Comparison of ENCODE assay signal across 1 cellular context in the genomic region with DNA sequence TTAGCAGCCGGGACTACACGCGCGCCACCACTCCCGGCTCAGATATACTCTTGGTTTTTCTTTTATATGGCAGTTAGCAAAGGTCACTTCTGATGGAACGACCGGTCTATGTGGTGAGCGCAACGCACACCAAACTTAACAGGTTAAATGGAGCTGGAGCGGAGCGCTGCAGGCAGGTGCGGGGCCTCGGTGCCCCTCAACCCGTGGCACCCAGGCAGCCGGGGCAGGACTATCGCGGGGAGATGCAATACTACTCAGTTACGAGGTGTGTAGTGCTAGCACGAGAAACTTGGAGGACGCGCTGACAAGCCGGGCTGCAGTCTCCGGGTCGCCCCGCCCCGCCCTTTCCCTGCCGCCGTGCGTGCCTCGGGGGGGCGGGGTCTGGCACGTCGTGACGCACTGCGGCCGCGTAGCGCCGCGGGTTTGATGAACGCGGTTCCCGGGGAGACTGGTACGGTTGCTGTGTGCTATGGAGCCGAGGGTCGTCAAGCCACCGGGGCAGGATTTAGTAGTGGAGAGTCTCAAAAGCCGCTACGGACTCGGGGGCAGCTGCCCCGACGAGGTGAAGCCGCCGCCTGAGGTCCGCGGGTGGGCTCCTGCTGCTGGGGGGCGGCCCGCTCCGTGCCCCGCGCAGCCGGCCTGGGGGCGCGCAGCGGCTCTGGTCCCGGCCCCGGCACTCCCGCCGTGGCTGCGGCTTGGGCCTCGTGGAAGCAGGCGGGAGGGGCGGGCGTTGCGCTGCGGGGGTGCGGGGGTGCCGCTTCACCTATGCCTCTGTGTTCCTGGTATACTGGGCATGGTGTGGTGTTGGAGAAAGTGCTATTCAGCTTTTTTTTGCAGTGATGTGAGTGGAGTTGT.
TF ChIP-seq lines count a peak whose summit lies in the region.

A gene with protein sequence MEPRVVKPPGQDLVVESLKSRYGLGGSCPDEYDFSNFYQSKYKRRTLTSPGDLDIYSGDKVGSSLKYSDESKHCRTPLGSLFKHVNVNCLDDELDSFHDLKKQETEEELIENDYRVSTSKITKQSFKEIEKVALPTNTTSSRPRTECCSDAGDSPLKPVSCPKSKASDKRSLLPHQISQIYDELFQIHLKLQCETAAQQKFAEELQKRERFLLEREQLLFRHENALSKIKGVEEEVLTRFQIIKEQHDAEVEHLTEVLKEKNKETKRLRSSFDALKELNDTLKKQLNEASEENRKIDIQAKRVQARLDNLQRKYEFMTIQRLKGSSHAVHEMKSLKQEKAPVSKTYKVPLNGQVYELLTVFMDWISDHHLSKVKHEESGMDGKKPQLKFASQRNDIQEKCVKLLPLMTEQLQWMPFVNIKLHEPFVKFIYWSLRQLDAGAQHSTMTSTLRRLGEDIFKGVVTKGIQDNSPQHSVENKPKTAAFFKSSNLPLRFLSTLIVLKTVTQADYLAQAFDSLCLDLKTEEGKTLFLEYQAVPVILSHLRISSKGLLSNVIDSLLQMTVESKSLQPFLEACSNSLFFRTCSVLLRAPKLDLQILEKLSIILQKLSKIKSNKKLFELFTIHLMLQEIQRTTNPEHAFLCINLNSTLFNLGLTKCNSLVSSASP (plus strand): TSS at position 418 of the 855 bp plus-strand sequence. CDS start 52 bp downstream, at position 470.

TF ChIP-seq in H1, 55 proteins besides CTCF, POLR2A, EP300 and RAD21 (continued from another document):
- TF ChIP-seq, protein P1, sequence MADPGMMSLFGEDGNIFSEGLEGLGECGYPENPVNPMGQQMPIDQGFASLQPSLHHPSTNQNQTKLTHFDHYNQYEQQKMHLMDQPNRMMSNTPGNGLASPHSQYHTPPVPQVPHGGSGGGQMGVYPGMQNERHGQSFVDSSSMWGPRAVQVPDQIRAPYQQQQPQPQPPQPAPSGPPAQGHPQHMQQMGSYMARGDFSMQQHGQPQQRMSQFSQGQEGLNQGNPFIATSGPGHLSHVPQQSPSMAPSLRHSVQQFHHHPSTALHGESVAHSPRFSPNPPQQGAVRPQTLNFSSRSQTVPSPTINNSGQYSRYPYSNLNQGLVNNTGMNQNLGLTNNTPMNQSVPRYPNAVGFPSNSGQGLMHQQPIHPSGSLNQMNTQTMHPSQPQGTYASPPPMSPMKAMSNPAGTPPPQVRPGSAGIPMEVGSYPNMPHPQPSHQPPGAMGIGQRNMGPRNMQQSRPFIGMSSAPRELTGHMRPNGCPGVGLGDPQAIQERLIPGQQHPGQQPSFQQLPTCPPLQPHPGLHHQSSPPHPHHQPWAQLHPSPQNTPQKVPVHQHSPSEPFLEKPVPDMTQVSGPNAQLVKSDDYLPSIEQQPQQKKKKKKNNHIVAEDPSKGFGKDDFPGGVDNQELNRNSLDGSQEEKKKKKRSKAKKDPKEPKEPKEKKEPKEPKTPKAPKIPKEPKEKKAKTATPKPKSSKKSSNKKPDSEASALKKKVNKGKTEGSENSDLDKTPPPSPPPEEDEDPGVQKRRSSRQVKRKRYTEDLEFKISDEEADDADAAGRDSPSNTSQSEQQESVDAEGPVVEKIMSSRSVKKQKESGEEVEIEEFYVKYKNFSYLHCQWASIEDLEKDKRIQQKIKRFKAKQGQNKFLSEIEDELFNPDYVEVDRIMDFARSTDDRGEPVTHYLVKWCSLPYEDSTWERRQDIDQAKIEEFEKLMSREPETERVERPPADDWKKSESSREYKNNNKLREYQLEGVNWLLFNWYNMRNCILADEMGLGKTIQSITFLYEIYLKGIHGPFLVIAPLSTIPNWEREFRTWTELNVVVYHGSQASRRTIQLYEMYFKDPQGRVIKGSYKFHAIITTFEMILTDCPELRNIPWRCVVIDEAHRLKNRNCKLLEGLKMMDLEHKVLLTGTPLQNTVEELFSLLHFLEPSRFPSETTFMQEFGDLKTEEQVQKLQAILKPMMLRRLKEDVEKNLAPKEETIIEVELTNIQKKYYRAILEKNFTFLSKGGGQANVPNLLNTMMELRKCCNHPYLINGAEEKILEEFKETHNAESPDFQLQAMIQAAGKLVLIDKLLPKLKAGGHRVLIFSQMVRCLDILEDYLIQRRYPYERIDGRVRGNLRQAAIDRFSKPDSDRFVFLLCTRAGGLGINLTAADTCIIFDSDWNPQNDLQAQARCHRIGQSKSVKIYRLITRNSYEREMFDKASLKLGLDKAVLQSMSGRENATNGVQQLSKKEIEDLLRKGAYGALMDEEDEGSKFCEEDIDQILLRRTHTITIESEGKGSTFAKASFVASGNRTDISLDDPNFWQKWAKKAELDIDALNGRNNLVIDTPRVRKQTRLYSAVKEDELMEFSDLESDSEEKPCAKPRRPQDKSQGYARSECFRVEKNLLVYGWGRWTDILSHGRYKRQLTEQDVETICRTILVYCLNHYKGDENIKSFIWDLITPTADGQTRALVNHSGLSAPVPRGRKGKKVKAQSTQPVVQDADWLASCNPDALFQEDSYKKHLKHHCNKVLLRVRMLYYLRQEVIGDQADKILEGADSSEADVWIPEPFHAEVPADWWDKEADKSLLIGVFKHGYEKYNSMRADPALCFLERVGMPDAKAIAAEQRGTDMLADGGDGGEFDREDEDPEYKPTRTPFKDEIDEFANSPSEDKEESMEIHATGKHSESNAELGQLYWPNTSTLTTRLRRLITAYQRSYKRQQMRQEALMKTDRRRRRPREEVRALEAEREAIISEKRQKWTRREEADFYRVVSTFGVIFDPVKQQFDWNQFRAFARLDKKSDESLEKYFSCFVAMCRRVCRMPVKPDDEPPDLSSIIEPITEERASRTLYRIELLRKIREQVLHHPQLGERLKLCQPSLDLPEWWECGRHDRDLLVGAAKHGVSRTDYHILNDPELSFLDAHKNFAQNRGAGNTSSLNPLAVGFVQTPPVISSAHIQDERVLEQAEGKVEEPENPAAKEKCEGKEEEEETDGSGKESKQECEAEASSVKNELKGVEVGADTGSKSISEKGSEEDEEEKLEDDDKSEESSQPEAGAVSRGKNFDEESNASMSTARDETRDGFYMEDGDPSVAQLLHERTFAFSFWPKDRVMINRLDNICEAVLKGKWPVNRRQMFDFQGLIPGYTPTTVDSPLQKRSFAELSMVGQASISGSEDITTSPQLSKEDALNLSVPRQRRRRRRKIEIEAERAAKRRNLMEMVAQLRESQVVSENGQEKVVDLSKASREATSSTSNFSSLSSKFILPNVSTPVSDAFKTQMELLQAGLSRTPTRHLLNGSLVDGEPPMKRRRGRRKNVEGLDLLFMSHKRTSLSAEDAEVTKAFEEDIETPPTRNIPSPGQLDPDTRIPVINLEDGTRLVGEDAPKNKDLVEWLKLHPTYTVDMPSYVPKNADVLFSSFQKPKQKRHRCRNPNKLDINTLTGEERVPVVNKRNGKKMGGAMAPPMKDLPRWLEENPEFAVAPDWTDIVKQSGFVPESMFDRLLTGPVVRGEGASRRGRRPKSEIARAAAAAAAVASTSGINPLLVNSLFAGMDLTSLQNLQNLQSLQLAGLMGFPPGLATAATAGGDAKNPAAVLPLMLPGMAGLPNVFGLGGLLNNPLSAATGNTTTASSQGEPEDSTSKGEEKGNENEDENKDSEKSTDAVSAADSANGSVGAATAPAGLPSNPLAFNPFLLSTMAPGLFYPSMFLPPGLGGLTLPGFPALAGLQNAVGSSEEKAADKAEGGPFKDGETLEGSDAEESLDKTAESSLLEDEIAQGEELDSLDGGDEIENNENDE (IDR thresholded peaks at IDR 0.05; ENCODE audit: insufficient replicate concordance, low read length) = no peak
- TF ChIP-seq POLR2AphosphoS5 (IDR thresholded peaks at IDR 0.05; ENCODE audit: low read depth, low read length) (peak; percentile 91), CHD2 (IDR thresholded peaks at IDR 0.05; ENCODE audit: low read length) (peak; percentile 2; the same call in 1 of the 2 replicates), NRF1 (IDR thresholded peaks at IDR 0.05; ENCODE audit: low read depth, low read length) (no peak), BCL11A (IDR thresholded peaks at IDR 0.05; ENCODE audit: low read depth in 2 of 2, low read length in 2 of 2) (no peak), TAF1 (IDR thresholded peaks at IDR 0.05; ENCODE audit: low read depth, low read length) (peak; percentile 83), SP1 (IDR thresholded peaks at IDR 0.05; ENCODE audit: low read depth, low read length) (no peak), SUZ12 (IDR thresholded peaks at IDR 0.05; ENCODE audit: low read length) (no peak), JUN (IDR thresholded peaks at IDR 0.05; ENCODE audit: low read depth, low read length) (no peak), SIN3A (conservative IDR thresholded peaks at IDR 0.05 in 1 of 2, IDR thresholded peaks at IDR 0.05 in 1 of 2; ENCODE audit: low read depth in 1 of 2, low read length in 2 of 2) (no peak), EZH2 (IDR thresholded peaks at IDR 0.05; ENCODE audit: low read depth, low read length, severe bottlenecking) (no peak), SP2 (IDR thresholded peaks at IDR 0.05; ENCODE audit: low read length) (no peak), SIRT6 (IDR thresholded peaks at IDR 0.05; ENCODE audit: low read length) (no peak), RFX5 (IDR thresholded peaks at IDR 0.05; ENCODE audit: borderline replicate concordance, low read depth, low read length) (no peak), POU5F1 (IDR thresholded peaks at IDR 0.05; ENCODE audit: low read depth, low read length) (no peak), TCF12 (IDR thresholded peaks at IDR 0.05; ENCODE audit: low read depth, low read length) (no peak), ZNF274 (IDR thresholded peaks at IDR 0.05; ENCODE audit: borderline replicate concordance, extremely low read depth, low read length) (no peak), SAP30 (IDR thresholded peaks at IDR 0.05; ENCODE audit: insufficient read depth, insufficient replicate concordance, low read length) (no peak), SP4 (IDR thresholded peaks at IDR 0.05; ENCODE audit: low read length) (no peak), GABPA (IDR thresholded peaks at IDR 0.05; ENCODE audit: borderline replicate concordance, insufficient read depth, low read length) (no peak), BRCA1 (IDR thresholded peaks at IDR 0.05; ENCODE audit: low read depth, low read length) (no peak), RXRA (IDR thresholded peaks at IDR 0.05; ENCODE audit: insufficient read depth, low read depth, low read length) (no peak), HDAC2 (IDR thresholded peaks at IDR 0.05; ENCODE audit: borderline replicate concordance in 1 of 2, low read depth in 2 of 2, low read length in 2 of 2) (0 out of 4 replicates have a peak, but pooled peaks of 1 of the 2 experiments have one; percentile 3), KDM4A (IDR thresholded peaks at IDR 0.05; ENCODE audit: low read depth, low read length, severe bottlenecking) (no peak), CHD1 (IDR thresholded peaks at IDR 0.05; ENCODE audit: low read depth, low read length) (no peak), ASH2L (IDR thresholded peaks at IDR 0.05; ENCODE audit: low read length) (peak; percentile 90), TEAD4 (IDR thresholded peaks at IDR 0.05; ENCODE audit: low read depth, low read length) (no peak; the same call in 1 of the 2 replicates), MAFK (IDR thresholded peaks at IDR 0.05; ENCODE audit: low read depth, low read length) (no peak), TBP (IDR thresholded peaks at IDR 0.05; ENCODE audit: low read depth, low read length) (peak; percentile 78; the same call in 1 of the 2 replicates), YY1 (IDR thresholded peaks at IDR 0.05; ENCODE audit: low read depth, low read length) (no peak), NANOG (IDR thresholded peaks at IDR 0.05; ENCODE audit: insufficient read depth, low read depth, low read length, poor library complexity, severe bottlenecking) (peak; percentile 1), PHF8 (conservative IDR thresholded peaks at IDR 0.05; ENCODE audit: low read depth, low read length) (peak; percentile 95), CBX8 (IDR thresholded peaks at IDR 0.05; ENCODE audit: borderline replicate concordance, low read depth, low read length) (no peak), CBX5 (IDR thresholded peaks at IDR 0.05; ENCODE audit: low read depth, low read length) (no peak), EGR1 (IDR thresholded peaks at IDR 0.05; ENCODE audit: borderline replicate concordance, low read depth, low read length) (no peak), GTF2F1 (IDR thresholded peaks at IDR 0.05; ENCODE audit: borderline replicate concordance, low read depth, low read length) (peak; percentile 67; the same call in 1 of the 2 replicates), RNF2 (IDR thresholded peaks at IDR 0.05; ENCODE audit: borderline replicate concordance, low read depth, low read length, missing control alignments, poor library complexity, severe bottlenecking) (no peak), SIX5 (IDR thresholded peaks at IDR 0.05; ENCODE audit: low read depth, low read length) (no peak), CREB1 (IDR thresholded peaks at IDR 0.05) (peak; percentile 89), KDM1A (IDR thresholded peaks at IDR 0.05; ENCODE audit: borderline replicate concordance, low read length) (no peak), HDAC6 (IDR thresholded peaks at IDR 0.05; ENCODE audit: low read depth, low read length) (no peak), BACH1 (IDR thresholded peaks at IDR 0.05; ENCODE audit: low read length) (no peak)
- TF ChIP-seq, protein P2, sequence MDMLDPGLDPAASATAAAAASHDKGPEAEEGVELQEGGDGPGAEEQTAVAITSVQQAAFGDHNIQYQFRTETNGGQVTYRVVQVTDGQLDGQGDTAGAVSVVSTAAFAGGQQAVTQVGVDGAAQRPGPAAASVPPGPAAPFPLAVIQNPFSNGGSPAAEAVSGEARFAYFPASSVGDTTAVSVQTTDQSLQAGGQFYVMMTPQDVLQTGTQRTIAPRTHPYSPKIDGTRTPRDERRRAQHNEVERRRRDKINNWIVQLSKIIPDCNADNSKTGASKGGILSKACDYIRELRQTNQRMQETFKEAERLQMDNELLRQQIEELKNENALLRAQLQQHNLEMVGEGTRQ (IDR thresholded peaks at IDR 0.05; ENCODE audit: low read length) = no peak
- TF ChIP-seq, protein P3, sequence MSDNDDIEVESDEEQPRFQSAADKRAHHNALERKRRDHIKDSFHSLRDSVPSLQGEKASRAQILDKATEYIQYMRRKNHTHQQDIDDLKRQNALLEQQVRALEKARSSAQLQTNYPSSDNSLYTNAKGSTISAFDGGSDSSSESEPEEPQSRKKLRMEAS (IDR thresholded peaks at IDR 0.05) = peak; percentile 65
- TF ChIP-seq, protein P4, sequence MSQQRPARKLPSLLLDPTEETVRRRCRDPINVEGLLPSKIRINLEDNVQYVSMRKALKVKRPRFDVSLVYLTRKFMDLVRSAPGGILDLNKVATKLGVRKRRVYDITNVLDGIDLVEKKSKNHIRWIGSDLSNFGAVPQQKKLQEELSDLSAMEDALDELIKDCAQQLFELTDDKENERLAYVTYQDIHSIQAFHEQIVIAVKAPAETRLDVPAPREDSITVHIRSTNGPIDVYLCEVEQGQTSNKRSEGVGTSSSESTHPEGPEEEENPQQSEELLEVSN (IDR thresholded peaks at IDR 0.05) = peak; percentile 41
- TF ChIP-seq, protein P5, sequence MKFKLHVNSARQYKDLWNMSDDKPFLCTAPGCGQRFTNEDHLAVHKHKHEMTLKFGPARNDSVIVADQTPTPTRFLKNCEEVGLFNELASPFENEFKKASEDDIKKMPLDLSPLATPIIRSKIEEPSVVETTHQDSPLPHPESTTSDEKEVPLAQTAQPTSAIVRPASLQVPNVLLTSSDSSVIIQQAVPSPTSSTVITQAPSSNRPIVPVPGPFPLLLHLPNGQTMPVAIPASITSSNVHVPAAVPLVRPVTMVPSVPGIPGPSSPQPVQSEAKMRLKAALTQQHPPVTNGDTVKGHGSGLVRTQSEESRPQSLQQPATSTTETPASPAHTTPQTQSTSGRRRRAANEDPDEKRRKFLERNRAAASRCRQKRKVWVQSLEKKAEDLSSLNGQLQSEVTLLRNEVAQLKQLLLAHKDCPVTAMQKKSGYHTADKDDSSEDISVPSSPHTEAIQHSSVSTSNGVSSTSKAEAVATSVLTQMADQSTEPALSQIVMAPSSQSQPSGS (IDR thresholded peaks at IDR 0.05; ENCODE audit: low read length) = no peak; the same call in 1 of the 2 replicates
- TF ChIP-seq, protein P6, sequence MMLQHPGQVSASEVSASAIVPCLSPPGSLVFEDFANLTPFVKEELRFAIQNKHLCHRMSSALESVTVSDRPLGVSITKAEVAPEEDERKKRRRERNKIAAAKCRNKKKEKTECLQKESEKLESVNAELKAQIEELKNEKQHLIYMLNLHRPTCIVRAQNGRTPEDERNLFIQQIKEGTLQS (IDR thresholded peaks at IDR 0.05; ENCODE audit: insufficient read depth, low read depth, low read length) = no peak
